ENCODE assay signal across 17 cellular contexts in genomic region chr14:96660135-96660534, GRCh38.
"Had no signal": no experiment of that assay in that cellular context is flagged by ENCODE, and none has a peak within 500 bp of the region (broad histone marks: within the 10 kb centered on the region; RNA-seq: fewer than 3 reads in every experiment).

No MANE protein-coding gene starts in this region.

- H3K27ac ChIP-seq: hepatocyte, psoas muscle, right lobe of liver, suprapubic skin, thyroid gland had no signal

- DNase-seq: dermis blood vessel endothelial cell; foreskin melanocyte; head of caudate nucleus; left colon; naive thymus-derived CD4-positive, alpha-beta T cell; nephron progenitor cell; psoas muscle; retina; right lobe of liver; stimulated activated CD4-positive, alpha-beta T cell treated with anti-CD3 and anti-CD28 coated beads, Interleukin-4, amount 100 ng/mL, for 1 hour; stimulated activated CD8-positive, alpha-beta memory T cell treated with anti-CD3 and anti-CD28 coated beads, Interleukin-4, amount 100 ng/mL, for 48 hours; stimulated activated naive CD8-positive, alpha-beta T cell treated with anti-CD3 and anti-CD28 coated beads, Interleukin-15, Interleukin-2, amounts not matched to agents 100 U/mL and 50 U/mL, for 24 hours; thyroid gland had no signal

- H3K27me3 ChIP-seq: right lobe of liver, thyroid gland had no signal

- H3K9me3 ChIP-seq: right lobe of liver, thyroid gland had no signal

- ATAC-seq: left colon; naive thymus-derived CD4-positive, alpha-beta T cell; psoas muscle; right lobe of liver; stimulated activated effector memory CD8-positive, alpha-beta T cell treated with anti-CD3 and anti-CD28 coated beads, Interleukin-12 subunit alpha, Interleukin-12 subunit beta, amount 100 ng/mL, for 72 hours; stimulated activated naive CD8-positive, alpha-beta T cell treated with anti-CD3 and anti-CD28 coated beads, Interleukin-15, Interleukin-2, amounts not matched to agents 100 U/mL and 50 U/mL, for 24 hours had no signal

- H3K79me2 ChIP-seq: hepatocyte had no signal

- H3K36me3 ChIP-seq: right lobe of liver, suprapubic skin, thyroid gland had no signal

- FAIRE-seq: urothelium cell line had no signal

- H3K4me1 ChIP-seq: psoas muscle, right lobe of liver, thyroid gland had no signal

- H3K4me3 ChIP-seq: hepatocyte, psoas muscle, right lobe of liver, suprapubic skin, thyroid gland had no signal

- H3K4me2 ChIP-seq: hepatocyte had no signal

- H2AFZ ChIP-seq: hepatocyte had no signal
